1 cellular context compared by ENCODE assay signal in genomic region chr14:99667821-99668220, GRCh38.
TF ChIP-seq lines count a peak whose summit lies in the region.

No MANE protein-coding gene starts in this region.

TF ChIP-seq in HepG2, 621 proteins besides CTCF, POLR2A, EP300 and RAD21:
- no peak for TF ChIP-seq ZNF18 (CRISPR knock-in tag; IDR thresholded peaks at IDR 0.05; ENCODE audit: insufficient replicate concordance)
